Comparison of ENCODE assay signal across 17 cellular contexts in genomic region chr3:175489406-175489805, GRCh38.
A peak's percentile ranks its signal among the peaks of the same experiment; 100 is the strongest.
DNase-seq lines count a peak whose midpoint lies in the region; ATAC-seq and TF ChIP-seq lines count a peak whose summit lies in the region.
"Had no signal": no experiment of that assay in that cellular context is flagged by ENCODE, and none has a peak within 500 bp of the region (broad histone marks: within the 10 kb centered on the region; RNA-seq: fewer than 3 reads in every experiment).

No MANE protein-coding gene starts in this region.

- no peak overlapping the region for H3K27ac Mint-ChIP-seq in activated naive CD8-positive, alpha-beta T cell treated with anti-CD3 and anti-CD28 coated beads for 36 hours
- H3K27ac Mint-ChIP-seq: activated CD4-positive, alpha-beta T cell treated with anti-CD3 and anti-CD28 coated beads, Interleukin-2, amount 10 ng/mL, durations not matched to agents 7 days and 5 days; activated T-helper 17 cell treated with anti-CD3 and anti-CD28 coated beads, Interleukin-2, amount 50 U/mL, for 72 hours; B cell; progenitor cell of endocrine pancreas; stimulated activated memory B cell treated with anti-CD40 and anti-IgM and Interleukin-4, amounts not matched to agents 10 μg/mL and 1 μg/mL and 100 μg/mL, for 72 hours had no signal

- H3K27me3 ChIP-seq in OCI-LY3 (ENCODE audit: low read depth, low read length), result no peaks in the 10 kb centered on the region

- H3K27ac ChIP-seq in OCI-LY3 (ENCODE audit: low read length), result peak overlapping the region; percentile 84
- no peak overlapping the region for H3K27ac ChIP-seq in caudate nucleus (ENCODE audit: low read depth, low read length)

- no peaks in the 10 kb centered on the region for H3K27me3 Mint-ChIP-seq in activated naive CD8-positive, alpha-beta T cell treated with anti-CD3 and anti-CD28 coated beads for 36 hours
- H3K27me3 Mint-ChIP-seq: activated CD4-positive, alpha-beta T cell treated with anti-CD3 and anti-CD28 coated beads, Interleukin-2, amount 10 ng/mL, durations not matched to agents 7 days and 5 days; activated T-helper 17 cell treated with anti-CD3 and anti-CD28 coated beads, Interleukin-2, amount 50 U/mL, for 72 hours; B cell; progenitor cell of endocrine pancreas; stimulated activated memory B cell treated with anti-CD40 and anti-IgM and Interleukin-4, amounts not matched to agents 10 μg/mL and 1 μg/mL and 100 μg/mL, for 72 hours had no signal

- no peaks in the 10 kb centered on the region for H3K79me2 ChIP-seq in OCI-LY3 (ENCODE audit: low read length)

- peaks cover 64% of the 10 kb centered on the region for H3K4me1 ChIP-seq in OCI-LY3 (ENCODE audit: low read length)

- no peak for DNase-seq in activated naive CD8-positive, alpha-beta T cell treated with anti-CD3 and anti-CD28 coated beads for 36 hours
- DNase-seq in GDM1 (lab: John Stamatoyannopoulos, UW) (no peak), caudate nucleus (lab: John Stamatoyannopoulos, UW) (no peak), midbrain (lab: John Stamatoyannopoulos, UW) (no peak)
- DNase-seq: activated CD4-positive, alpha-beta T cell treated with anti-CD3 and anti-CD28 coated beads, Interleukin-2, amount 10 ng/mL, durations not matched to agents 7 days and 5 days; foreskin fibroblast; PC-3; stimulated activated CD4-positive, alpha-beta T cell treated with anti-CD3 and anti-CD28 coated beads, Interleukin-2, amount 100 ng/mL, for 24 hours; T-helper 2 cell had no signal

- ATAC-seq in GM18511 (IDR thresholded peaks at IDR 0.05; ENCODE audit: unreplicated experiment), result peak; percentile 54
- peak; percentile 69 for ATAC-seq in GM21423 (IDR thresholded peaks at IDR 0.05; ENCODE audit: unreplicated experiment)
- ATAC-seq in HG03064 (IDR thresholded peaks at IDR 0.05; ENCODE audit: low read depth, unreplicated experiment), result peak; percentile 55
- ATAC-seq: activated T-helper 17 cell treated with anti-CD3 and anti-CD28 coated beads, Interleukin-2, amount 50 U/mL, for 72 hours; PC-3; stimulated activated memory B cell treated with anti-CD40 and anti-IgM and Interleukin-4, amounts not matched to agents 10 μg/mL and 1 μg/mL and 100 μg/mL, for 72 hours had no signal

- H3K4me3 Mint-ChIP-seq in activated naive CD8-positive, alpha-beta T cell treated with anti-CD3 and anti-CD28 coated beads for 36 hours, result no peak overlapping the region
- H3K4me3 Mint-ChIP-seq: activated CD4-positive, alpha-beta T cell treated with anti-CD3 and anti-CD28 coated beads, Interleukin-2, amount 10 ng/mL, durations not matched to agents 7 days and 5 days; activated T-helper 17 cell treated with anti-CD3 and anti-CD28 coated beads, Interleukin-2, amount 50 U/mL, for 72 hours; B cell; stimulated activated memory B cell treated with anti-CD40 and anti-IgM and Interleukin-4, amounts not matched to agents 10 μg/mL and 1 μg/mL and 100 μg/mL, for 72 hours had no signal

- peak overlapping the region; percentile 45 for H3K4me2 ChIP-seq in OCI-LY3 (ENCODE audit: low read length)

- H3K9ac ChIP-seq in OCI-LY3 (ENCODE audit: low read length), result peak overlapping the region; percentile 45; the same call in 1 of the 2 replicates

- H3K36me3 ChIP-seq in OCI-LY3 (replicated peaks; ENCODE audit: low read depth, low read length), result no peaks in the 10 kb centered on the region

- H3K4me1 Mint-ChIP-seq in activated naive CD8-positive, alpha-beta T cell treated with anti-CD3 and anti-CD28 coated beads for 36 hours, result no peaks in the 10 kb centered on the region
- H3K4me1 Mint-ChIP-seq: activated CD4-positive, alpha-beta T cell treated with anti-CD3 and anti-CD28 coated beads, Interleukin-2, amount 10 ng/mL, durations not matched to agents 7 days and 5 days; activated T-helper 17 cell treated with anti-CD3 and anti-CD28 coated beads, Interleukin-2, amount 50 U/mL, for 72 hours; B cell; stimulated activated memory B cell treated with anti-CD40 and anti-IgM and Interleukin-4, amounts not matched to agents 10 μg/mL and 1 μg/mL and 100 μg/mL, for 72 hours had no signal

- peak overlapping the region; percentile 35 for H3K4me3 ChIP-seq in OCI-LY3 (ENCODE audit: low read length)

- H3K36me3 Mint-ChIP-seq in activated naive CD8-positive, alpha-beta T cell treated with anti-CD3 and anti-CD28 coated beads for 36 hours, result no peaks in the 10 kb centered on the region
- H3K36me3 Mint-ChIP-seq: stimulated activated memory B cell treated with anti-CD40 and anti-IgM and Interleukin-4, amounts not matched to agents 10 μg/mL and 1 μg/mL and 100 μg/mL, for 72 hours had no signal

- no peaks in the 10 kb centered on the region for H3K9me3 Mint-ChIP-seq in activated naive CD8-positive, alpha-beta T cell treated with anti-CD3 and anti-CD28 coated beads for 36 hours
- H3K9me3 Mint-ChIP-seq: activated CD4-positive, alpha-beta T cell treated with anti-CD3 and anti-CD28 coated beads, Interleukin-2, amount 10 ng/mL, durations not matched to agents 7 days and 5 days; activated T-helper 17 cell treated with anti-CD3 and anti-CD28 coated beads, Interleukin-2, amount 50 U/mL, for 72 hours; stimulated activated memory B cell treated with anti-CD40 and anti-IgM and Interleukin-4, amounts not matched to agents 10 μg/mL and 1 μg/mL and 100 μg/mL, for 72 hours had no signal

- H3K9me3 ChIP-seq in OCI-LY3 (ENCODE audit: insufficient read depth, low read length), result no peaks in the 10 kb centered on the region

- TF ChIP-seq CTCF in OCI-LY3 (IDR thresholded peaks at IDR 0.05; ENCODE audit: low read depth, low read length), result no peak

- no peak overlapping the region for H2AFZ ChIP-seq in OCI-LY3 (ENCODE audit: low read depth, low read length)

- H4K20me1 ChIP-seq in OCI-LY3 (ENCODE audit: insufficient read depth, low read length), result no peaks in the 10 kb centered on the region
